In the genomic region with DNA sequence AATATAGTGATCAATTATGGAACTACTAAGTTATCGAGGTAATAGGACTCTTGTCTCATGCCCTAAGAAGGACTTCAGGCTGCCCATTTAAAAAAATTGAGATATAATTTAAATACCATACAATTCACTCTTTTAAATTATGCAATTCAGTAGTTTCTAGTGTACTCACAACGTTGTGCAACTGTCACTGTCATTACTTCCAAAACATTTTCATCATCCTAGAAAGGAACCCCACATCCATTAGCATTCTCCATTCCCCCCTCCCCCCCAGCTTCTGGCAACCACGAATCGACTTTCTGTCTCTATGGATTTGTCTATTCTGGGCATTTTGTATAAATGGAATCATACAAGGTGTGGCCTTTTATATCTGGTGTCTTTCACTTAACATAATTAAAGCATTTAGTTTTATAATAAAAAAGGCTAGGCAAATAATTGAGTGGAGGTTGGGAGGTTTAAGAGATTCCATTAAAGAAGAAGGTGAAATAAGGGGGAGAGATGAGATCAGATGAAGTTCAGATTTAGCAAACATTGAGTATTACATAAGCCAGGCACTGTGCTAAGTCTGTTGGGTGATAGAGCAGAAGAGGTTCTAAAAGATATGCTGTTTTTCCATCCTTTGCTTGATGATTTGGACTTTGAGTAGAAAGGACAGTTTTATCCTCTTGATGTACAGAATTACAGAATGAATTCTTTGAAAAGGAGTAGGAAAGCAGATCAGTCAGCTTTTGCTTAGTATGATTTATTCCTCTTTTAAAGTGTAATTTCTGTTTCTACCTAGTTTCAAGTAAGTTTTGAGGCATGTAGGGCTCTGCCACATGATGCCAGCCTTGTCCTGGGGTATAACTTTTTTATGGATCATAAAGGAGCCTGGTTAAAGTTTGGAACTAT, we compare ENCODE assay signal across 1 cellular context.
A peak's percentile ranks its signal among the peaks of the same experiment; 100 is the strongest.
TF ChIP-seq lines count a peak whose summit lies in the region.

No MANE protein-coding gene starts in this region.

TF ChIP-seq in HEK293, 187 proteins besides CTCF, POLR2A, EP300 and RAD21 (continued from another document):
- TF ChIP-seq, protein P1, sequence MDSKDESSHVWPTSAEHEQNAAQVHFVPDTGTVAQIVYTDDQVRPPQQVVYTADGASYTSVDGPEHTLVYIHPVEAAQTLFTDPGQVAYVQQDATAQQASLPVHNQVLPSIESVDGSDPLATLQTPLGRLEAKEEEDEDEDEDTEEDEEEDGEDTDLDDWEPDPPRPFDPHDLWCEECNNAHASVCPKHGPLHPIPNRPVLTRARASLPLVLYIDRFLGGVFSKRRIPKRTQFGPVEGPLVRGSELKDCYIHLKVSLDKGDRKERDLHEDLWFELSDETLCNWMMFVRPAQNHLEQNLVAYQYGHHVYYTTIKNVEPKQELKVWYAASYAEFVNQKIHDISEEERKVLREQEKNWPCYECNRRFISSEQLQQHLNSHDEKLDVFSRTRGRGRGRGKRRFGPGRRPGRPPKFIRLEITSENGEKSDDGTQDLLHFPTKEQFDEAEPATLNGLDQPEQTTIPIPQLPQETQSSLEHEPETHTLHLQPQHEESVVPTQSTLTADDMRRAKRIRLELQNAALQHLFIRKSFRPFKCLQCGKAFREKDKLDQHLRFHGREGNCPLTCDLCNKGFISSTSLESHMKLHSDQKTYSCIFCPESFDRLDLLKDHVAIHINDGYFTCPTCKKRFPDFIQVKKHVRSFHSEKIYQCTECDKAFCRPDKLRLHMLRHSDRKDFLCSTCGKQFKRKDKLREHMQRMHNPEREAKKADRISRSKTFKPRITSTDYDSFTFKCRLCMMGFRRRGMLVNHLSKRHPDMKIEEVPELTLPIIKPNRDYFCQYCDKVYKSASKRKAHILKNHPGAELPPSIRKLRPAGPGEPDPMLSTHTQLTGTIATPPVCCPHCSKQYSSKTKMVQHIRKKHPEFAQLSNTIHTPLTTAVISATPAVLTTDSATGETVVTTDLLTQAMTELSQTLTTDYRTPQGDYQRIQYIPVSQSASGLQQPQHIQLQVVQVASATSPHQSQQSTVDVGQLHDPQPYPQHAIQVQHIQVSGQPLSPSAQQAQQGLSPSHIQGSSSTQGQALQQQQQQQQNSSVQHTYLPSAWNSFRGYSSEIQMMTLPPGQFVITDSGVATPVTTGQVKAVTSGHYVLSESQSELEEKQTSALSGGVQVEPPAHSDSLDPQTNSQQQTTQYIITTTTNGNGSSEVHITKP (tag by site-specific recombination; IDR thresholded peaks at IDR 0.05) = peak; percentile 74
- TF ChIP-seq, protein P2, sequence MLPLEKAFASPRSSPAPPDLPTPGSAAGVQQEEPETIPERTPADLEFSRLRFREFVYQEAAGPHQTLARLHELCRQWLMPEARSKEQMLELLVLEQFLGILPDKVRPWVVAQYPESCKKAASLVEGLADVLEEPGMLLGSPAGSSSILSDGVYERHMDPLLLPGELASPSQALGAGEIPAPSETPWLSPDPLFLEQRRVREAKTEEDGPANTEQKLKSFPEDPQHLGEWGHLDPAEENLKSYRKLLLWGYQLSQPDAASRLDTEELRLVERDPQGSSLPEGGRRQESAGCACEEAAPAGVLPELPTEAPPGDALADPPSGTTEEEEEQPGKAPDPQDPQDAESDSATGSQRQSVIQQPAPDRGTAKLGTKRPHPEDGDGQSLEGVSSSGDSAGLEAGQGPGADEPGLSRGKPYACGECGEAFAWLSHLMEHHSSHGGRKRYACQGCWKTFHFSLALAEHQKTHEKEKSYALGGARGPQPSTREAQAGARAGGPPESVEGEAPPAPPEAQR (tag by site-specific recombination; IDR thresholded peaks at IDR 0.05) = no peak
- no peak for TF ChIP-seq ZNF530 (tag by site-specific recombination; IDR thresholded peaks at IDR 0.05; ENCODE audit: low read depth)
- TF ChIP-seq, protein P3, sequence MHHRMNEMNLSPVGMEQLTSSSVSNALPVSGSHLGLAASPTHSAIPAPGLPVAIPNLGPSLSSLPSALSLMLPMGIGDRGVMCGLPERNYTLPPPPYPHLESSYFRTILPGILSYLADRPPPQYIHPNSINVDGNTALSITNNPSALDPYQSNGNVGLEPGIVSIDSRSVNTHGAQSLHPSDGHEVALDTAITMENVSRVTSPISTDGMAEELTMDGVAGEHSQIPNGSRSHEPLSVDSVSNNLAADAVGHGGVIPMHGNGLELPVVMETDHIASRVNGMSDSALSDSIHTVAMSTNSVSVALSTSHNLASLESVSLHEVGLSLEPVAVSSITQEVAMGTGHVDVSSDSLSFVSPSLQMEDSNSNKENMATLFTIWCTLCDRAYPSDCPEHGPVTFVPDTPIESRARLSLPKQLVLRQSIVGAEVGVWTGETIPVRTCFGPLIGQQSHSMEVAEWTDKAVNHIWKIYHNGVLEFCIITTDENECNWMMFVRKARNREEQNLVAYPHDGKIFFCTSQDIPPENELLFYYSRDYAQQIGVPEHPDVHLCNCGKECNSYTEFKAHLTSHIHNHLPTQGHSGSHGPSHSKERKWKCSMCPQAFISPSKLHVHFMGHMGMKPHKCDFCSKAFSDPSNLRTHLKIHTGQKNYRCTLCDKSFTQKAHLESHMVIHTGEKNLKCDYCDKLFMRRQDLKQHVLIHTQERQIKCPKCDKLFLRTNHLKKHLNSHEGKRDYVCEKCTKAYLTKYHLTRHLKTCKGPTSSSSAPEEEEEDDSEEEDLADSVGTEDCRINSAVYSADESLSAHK (tag by site-specific recombination; IDR thresholded peaks at IDR 0.05) = 0 out of 2 replicates have a peak, but pooled peaks have one; percentile 32
- TF ChIP-seq GLIS2 (tag by site-specific recombination; IDR thresholded peaks at IDR 0.05) = no peak
- no peak for TF ChIP-seq ZNF266 (tag by site-specific recombination; IDR thresholded peaks at IDR 0.05; ENCODE audit: low read depth)
- TF ChIP-seq ZNF549 (tag by site-specific recombination; IDR thresholded peaks at IDR 0.05) = no peak
